ENCODE assay signal across 17 cellular contexts in the genomic region with DNA sequence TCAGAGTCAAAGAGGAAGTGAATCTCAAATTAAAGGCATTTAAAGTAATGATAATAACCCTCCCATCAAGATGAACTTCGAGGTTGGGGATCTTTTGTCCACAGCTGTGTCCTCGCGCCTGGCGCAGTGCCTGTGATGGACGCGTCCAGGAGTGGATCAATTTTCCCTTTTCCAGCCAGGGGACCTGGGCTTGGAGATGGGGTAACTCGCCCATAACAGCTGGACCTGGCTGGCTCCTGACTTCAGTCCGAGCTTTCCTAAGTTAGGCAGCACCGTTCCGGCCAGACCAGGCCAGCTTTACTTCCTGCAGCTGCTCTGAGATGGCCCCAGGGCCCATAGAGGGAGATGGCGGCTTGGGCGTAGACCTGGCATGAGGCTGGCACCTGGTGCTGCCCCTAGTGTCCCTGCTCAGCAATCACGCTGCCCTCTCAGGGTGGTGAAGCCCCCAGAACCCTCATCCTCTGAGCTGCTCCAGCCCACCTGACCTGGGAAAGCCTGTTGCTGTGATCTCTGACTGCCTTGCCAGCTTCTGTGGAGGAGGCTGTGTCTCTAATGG. TPM values are rescaled to one million over a fixed set of nuclear protein-coding genes. Genes with fewer than 3 reads are reported as not detected.
"Had no signal": no experiment of that assay in that cellular context is flagged by ENCODE, and none has a peak within 500 bp of the region (broad histone marks: within the 10 kb centered on the region; RNA-seq: fewer than 3 reads in every experiment).

No MANE protein-coding gene starts in this region.

- H3K27me3 ChIP-seq: body of pancreas had no signal

- H3K4me3 ChIP-seq: body of pancreas, esophagus squamous epithelium, heart right ventricle, prostate gland, tibial artery had no signal

- H3K27ac ChIP-seq: body of pancreas, esophagus squamous epithelium, heart right ventricle, prostate gland, tibial artery had no signal

- DNase-seq: activated CD4-positive, alpha-beta T cell treated with anti-CD3 and anti-CD28 coated beads, Interleukin-2, amount 10 ng/mL, durations not matched to agents 7 days and 5 days; activated CD8-positive, alpha-beta T cell treated with anti-CD3 and anti-CD28 coated beads, Interleukin-2, amount 10 ng/mL, durations not matched to agents 7 days and 5 days; activated naive CD4-positive, alpha-beta T cell treated with anti-CD3 and anti-CD28 coated beads for 36 hours; activated T-cell treated with anti-CD3 and anti-CD28 coated beads, Interleukin-2, amount 50 U/mL, for 24 hours; body of pancreas; dermis blood vessel endothelial cell; effector memory CD4-positive, alpha-beta T cell; esophagus squamous epithelium; heart right ventricle; stimulated activated CD4-positive, alpha-beta T cell treated with anti-CD3 and anti-CD28 coated beads, Interleukin-2, amount 100 ng/mL, for 24 hours; stimulated activated naive CD4-positive, alpha-beta T cell treated with Interleukin-2 at 50 U/mL for 16 hours; tibial artery had no signal

- ATAC-seq: activated CD4-positive, CD25-positive, alpha-beta regulatory T cell treated with anti-CD3 and anti-CD28 coated beads, Interleukin-2, amount 50 U/mL, for 24 hours; activated CD8-positive, alpha-beta T cell treated with anti-CD3 and anti-CD28 coated beads, Interleukin-2, amount 10 ng/mL, durations not matched to agents 7 days and 5 days; body of pancreas; heart right ventricle; right cardiac atrium had no signal

- H3K4me1 ChIP-seq: esophagus squamous epithelium, heart right ventricle, prostate gland had no signal

- H3K9me3 ChIP-seq: body of pancreas, prostate gland had no signal

- H3K36me3 ChIP-seq: esophagus squamous epithelium, heart right ventricle, prostate gland, tibial artery had no signal

RNA-seq across cellular contexts. Expression of a gene that starts 23.9 kb away (rescaled TPM):
- total RNA-seq: activated CD4-positive, alpha-beta T cell treated with anti-CD3 and anti-CD28 coated beads, Interleukin-2, amount 10 ng/mL, durations not matched to agents 7 days and 5 days; activated CD8-positive, alpha-beta T cell treated with anti-CD3 and anti-CD28 coated beads, Interleukin-2, amount 10 ng/mL, durations not matched to agents 7 days and 5 days; activated naive CD4-positive, alpha-beta T cell treated with anti-CD3 and anti-CD28 coated beads for 36 hours; activated T-helper 2 cell treated with anti-CD3 and anti-CD28 coated beads, Interferon-gamma antibody, Interleukin-2, Interleukin-4, amounts not matched to agents 10 μg/mL and 5 μg/mL and 100 μg/mL, durations not matched to agents 14 hours and 24 hours and 36 hours; mononuclear cell had no signal
